17 cellular contexts compared by ENCODE assay signal in the genomic region with DNA sequence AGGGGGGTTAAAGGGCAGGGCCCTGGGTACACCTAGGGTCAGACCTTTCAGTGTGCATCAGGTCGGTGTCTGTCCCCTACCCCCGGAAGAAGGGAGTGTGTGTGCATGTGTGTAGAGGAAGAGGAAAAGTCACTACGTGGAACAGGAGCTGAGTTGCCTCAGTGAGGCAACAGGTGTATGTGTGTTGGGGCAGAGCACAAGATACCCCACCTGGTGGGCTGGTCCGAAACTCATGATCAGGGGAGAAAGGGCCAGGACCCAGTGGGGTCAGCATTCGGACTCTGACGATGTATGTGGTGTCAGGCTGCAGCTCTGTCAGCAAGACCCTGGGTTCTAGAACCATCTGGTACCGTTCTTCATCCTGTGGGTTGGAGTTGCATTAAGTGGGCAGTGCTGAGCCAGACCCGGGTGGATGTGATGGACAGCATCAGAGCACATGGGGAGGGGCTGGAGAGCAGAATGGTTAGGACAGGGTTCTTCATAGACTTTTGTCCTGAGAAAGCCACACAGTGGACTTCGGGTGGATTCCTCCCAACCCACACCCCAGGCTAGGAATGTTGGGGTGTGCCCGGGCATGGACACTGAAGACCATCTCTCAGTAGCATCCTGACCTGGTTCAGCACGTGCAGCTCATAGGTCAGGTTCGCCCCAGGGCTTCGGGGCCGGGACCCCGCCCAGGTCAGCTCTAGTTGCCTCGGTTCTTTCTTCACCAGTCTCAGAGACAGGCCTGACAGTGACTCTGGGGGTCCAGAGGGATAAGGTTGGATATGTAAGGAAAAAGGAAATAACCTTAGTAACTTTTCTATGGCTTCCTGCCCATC. TPM values are rescaled to one million over a fixed set of nuclear protein-coding genes. Genes with fewer than 3 reads are reported as not detected.
DNase-seq lines count a peak whose midpoint lies in the region; ATAC-seq and TF ChIP-seq lines count a peak whose summit lies in the region.
"Had no signal": no experiment of that assay in that cellular context is flagged by ENCODE, and none has a peak within 500 bp of the region (broad histone marks: within the 10 kb centered on the region; RNA-seq: fewer than 3 reads in every experiment).

No MANE protein-coding gene starts in this region.

- H3K36me3 Mint-ChIP-seq in activated naive CD4-positive, alpha-beta T cell treated with anti-CD3 and anti-CD28 coated beads, Interleukin-2, amount 50 U/mL, for 72 hours, result no peaks in the 10 kb centered on the region
- peaks cover 10% of the 10 kb centered on the region for H3K36me3 Mint-ChIP-seq in activated naive CD8-positive, alpha-beta T cell treated with anti-CD3 and anti-CD28 coated beads, Interleukin-2, amount 10 ng/mL, durations not matched to agents 7 days and 5 days

- no peak overlapping the region for H3K4me3 ChIP-seq in H7 (ENCODE audit: insufficient read depth, low read depth, low read length)
- H3K4me3 ChIP-seq: A549, BLaER1 had no signal

- H3K4me1 Mint-ChIP-seq in activated naive CD8-positive, alpha-beta T cell treated with anti-CD3 and anti-CD28 coated beads, Interleukin-2, amount 10 ng/mL, durations not matched to agents 7 days and 5 days, result peaks cover 12% of the 10 kb centered on the region

- H3K27me3 Mint-ChIP-seq in activated naive CD8-positive, alpha-beta T cell treated with anti-CD3 and anti-CD28 coated beads, Interleukin-2, amount 10 ng/mL, durations not matched to agents 7 days and 5 days, result no peaks in the 10 kb centered on the region

- TF ChIP-seq CTCF in RWPE1 (conservative IDR thresholded peaks at IDR 0.05; ENCODE audit: low read depth), result no peak

- H3K9me3 Mint-ChIP-seq in activated naive CD4-positive, alpha-beta T cell treated with anti-CD3 and anti-CD28 coated beads, Interleukin-2, amount 50 U/mL, for 72 hours, result no peaks in the 10 kb centered on the region
- H3K9me3 Mint-ChIP-seq in activated naive CD8-positive, alpha-beta T cell treated with anti-CD3 and anti-CD28 coated beads, Interleukin-2, amount 10 ng/mL, durations not matched to agents 7 days and 5 days, result no peaks in the 10 kb centered on the region

- DNase-seq in activated naive CD4-positive, alpha-beta T cell treated with anti-CD3 and anti-CD28 coated beads, Interleukin-2, amount 50 U/mL, for 72 hours (ENCODE audit: low spot score in 2 of 2), result no peak
- no peak for DNase-seq in activated naive CD4-positive, alpha-beta T cell (lab: John Stamatoyannopoulos, UW)
- peak; percentile 26 for DNase-seq in H7
- no peak for DNase-seq in activated naive CD8-positive, alpha-beta T cell treated with anti-CD3 and anti-CD28 coated beads, Interleukin-2, amount 10 ng/mL, durations not matched to agents 7 days and 5 days
- peak; percentile 64 for DNase-seq in posterior vena cava (ENCODE audit: low spot score)
- no peak for DNase-seq in RWPE1 (ENCODE audit: low spot score)
- DNase-seq: DMS79 treated with DMSO at 0.1 percent for 48 hours, NCI-H1105 treated with DMSO at 0.1 percent for 48 hours, NCI-H1694 had no signal

- H3K27ac Mint-ChIP-seq in activated naive CD4-positive, alpha-beta T cell treated with anti-CD3 and anti-CD28 coated beads, Interleukin-2, amount 50 U/mL, for 72 hours, result peak overlapping the region; percentile 41 to 72
- H3K27ac Mint-ChIP-seq in activated naive CD8-positive, alpha-beta T cell treated with anti-CD3 and anti-CD28 coated beads, Interleukin-2, amount 10 ng/mL, durations not matched to agents 7 days and 5 days, result peak overlapping the region; percentile 49

- POLR2A ChIA-PET in activated naive CD8-positive, alpha-beta T cell treated with anti-CD3 and anti-CD28 coated beads, Interleukin-2, amount 10 ng/mL, durations not matched to agents 7 days and 5 days (lab: Charles Lee), result interaction anchor here (1.5 kb wide), 2 partner anchors 9 to 18 kb away, joined by 3 to 5 read pairs; no protein-coding TSS in a partner anchor
- POLR2A ChIA-PET in RWPE1 (lab: Yijun Ruan, JAX; ENCODE audit: low non-redundant PET), result no interaction called here

- H3K27me3 ChIP-seq in H7 (ENCODE audit: control insufficient read depth, insufficient read depth, low read length), result no peaks in the 10 kb centered on the region
- H3K27me3 ChIP-seq: BLaER1 had no signal

- peaks cover 70% of the 10 kb centered on the region for H3K36me3 ChIP-seq in H7 (replicated peaks; ENCODE audit: control insufficient read depth, insufficient read depth, low read length)

- H3K4me3 Mint-ChIP-seq in activated naive CD8-positive, alpha-beta T cell treated with anti-CD3 and anti-CD28 coated beads, Interleukin-2, amount 10 ng/mL, durations not matched to agents 7 days and 5 days, result no peak overlapping the region

- intact Hi-C loops in posterior vena cava (cut with DNase I), result no loop called here

- H3K27ac ChIP-seq in RWPE1, result no peak overlapping the region
- H3K27ac ChIP-seq: A549, BLaER1 had no signal

- no peak for ATAC-seq in activated naive CD4-positive, alpha-beta T cell treated with anti-CD3 and anti-CD28 coated beads, Interleukin-2, amount 50 U/mL, for 72 hours
- ATAC-seq in activated naive CD8-positive, alpha-beta T cell treated with anti-CD3 and anti-CD28 coated beads, Interleukin-2, amount 10 ng/mL, durations not matched to agents 7 days and 5 days (ENCODE audit: low read depth), result no peak
- ATAC-seq in GM19452 (IDR thresholded peaks at IDR 0.05; ENCODE audit: unreplicated experiment), result no peak
- ATAC-seq: A549, Panc1 had no signal

- CTCF ChIA-PET in RWPE1 (lab: Yijun Ruan, JAX), result no interaction called here

RNA-seq across cellular contexts. Expression of a gene that starts 10.7 kb away (rescaled TPM):
- total RNA-seq in activated naive CD4-positive, alpha-beta T cell treated with anti-CD3 and anti-CD28 coated beads, Interleukin-2, amount 50 U/mL, for 72 hours, result 1 to 10 TPM; 1.8 to 2.4 TPM
- total RNA-seq in H7 (2014; rRNA removed; shearing (Covaris generic)), result 176 and 189 TPM in 2 replicates
- 10 to 100 TPM; 27.3 to 28.2 TPM for total RNA-seq in activated naive CD8-positive, alpha-beta T cell treated with anti-CD3 and anti-CD28 coated beads, Interleukin-2, amount 10 ng/mL, durations not matched to agents 7 days and 5 days
- under 1 TPM in 1 of 2 donors, not detected in 1; 0.24 TPM for total RNA-seq in posterior vena cava
- total RNA-seq: H4, LHCN-M2, NCI-H460, SK-MEL-5 had no signal

RNA-seq across cellular contexts. Expression of a gene that starts 16.8 kb away (rescaled TPM):
- 100 to 1,000 TPM in 1 of 2 donors, 10 to 100 TPM in 1; 75.9 to 146 TPM for total RNA-seq in activated naive CD4-positive, alpha-beta T cell treated with anti-CD3 and anti-CD28 coated beads, Interleukin-2, amount 50 U/mL, for 72 hours
- 84.6 and 97.1 TPM in 2 replicates for total RNA-seq in H7 (2014; rRNA removed; shearing (Covaris generic))
- 100 to 1,000 TPM; 199 to 200 TPM for total RNA-seq in activated naive CD8-positive, alpha-beta T cell treated with anti-CD3 and anti-CD28 coated beads, Interleukin-2, amount 10 ng/mL, durations not matched to agents 7 days and 5 days
- total RNA-seq in posterior vena cava, result 100 to 1,000 TPM; 388 to 407 TPM

RNA-seq across cellular contexts. Expression of a gene that starts 35.4 kb away (rescaled TPM):
- total RNA-seq in activated naive CD4-positive, alpha-beta T cell treated with anti-CD3 and anti-CD28 coated beads, Interleukin-2, amount 50 U/mL, for 72 hours, result 1 to 10 TPM in 1 of 2 donors, under 1 TPM in 1; 0.77 to 2.1 TPM
- 11.9 and 16.9 TPM in 2 replicates for total RNA-seq in H7 (2014; rRNA removed; shearing (Covaris generic))
- total RNA-seq in activated naive CD8-positive, alpha-beta T cell treated with anti-CD3 and anti-CD28 coated beads, Interleukin-2, amount 10 ng/mL, durations not matched to agents 7 days and 5 days, result 1 to 10 TPM; 2.3 to 2.9 TPM
- total RNA-seq in posterior vena cava, result 1 to 10 TPM; 1.1 to 1.5 TPM
- total RNA-seq: SK-MEL-5 had no signal

RNA-seq across cellular contexts. Expression of a gene that starts 45.3 kb away (rescaled TPM):
- total RNA-seq in activated naive CD4-positive, alpha-beta T cell treated with anti-CD3 and anti-CD28 coated beads, Interleukin-2, amount 50 U/mL, for 72 hours, result not detected
- total RNA-seq in H7 (2014; rRNA removed; shearing (Covaris generic)), result not detected in 2 replicates
- under 1 TPM in 1 of 2 experiments, not detected in 1; 0.65 TPM for total RNA-seq in activated naive CD8-positive, alpha-beta T cell treated with anti-CD3 and anti-CD28 coated beads, Interleukin-2, amount 10 ng/mL, durations not matched to agents 7 days and 5 days
- under 1 TPM; 0.42 to 0.57 TPM for total RNA-seq in posterior vena cava
- total RNA-seq: H4, LHCN-M2, NCI-H460, SK-MEL-5 had no signal

Comparison
In these comparisons a context has a peak if more than half of its experiments do, and no peak if none do; other contexts are left out.
1. DNase-seq: peak in H7 (single experiment) and posterior vena cava (single experiment); none in activated naive CD4-positive, alpha-beta T cell treated with anti-CD3 and anti-CD28 coated beads, Interleukin-2, amount 50 U/mL, for 72 hours (0 of 2), activated naive CD4-positive, alpha-beta T cell (0 of 4), activated naive CD8-positive, alpha-beta T cell treated with anti-CD3 and anti-CD28 coated beads, Interleukin-2, amount 10 ng/mL, durations not matched to agents 7 days and 5 days (single experiment) and RWPE1 (single experiment).
2. RNA of a gene that starts 10.7 kb away (total RNA-seq): 176 to 189 TPM in H7 and 27.3 to 28.2 TPM in activated naive CD8-positive, alpha-beta T cell treated with anti-CD3 and anti-CD28 coated beads, Interleukin-2, amount 10 ng/mL, durations not matched to agents 7 days and 5 days; 1.8 to 2.4 TPM in activated naive CD4-positive, alpha-beta T cell treated with anti-CD3 and anti-CD28 coated beads, Interleukin-2, amount 50 U/mL, for 72 hours and 0.24 TPM in posterior vena cava; every median in the first group is over 4 times any median in the second.